1 cellular context compared by ENCODE assay signal in genomic region chr7:1542841-1543747, GRCh38.
TF ChIP-seq lines count a peak whose summit lies in the region.

No MANE protein-coding gene starts in this region.

TF ChIP-seq in GM23338, 12 proteins besides CTCF, POLR2A, EP300 and RAD21 (continued from another document):
- no peak for TF ChIP-seq REST (IDR thresholded peaks at IDR 0.05; ENCODE audit: unreplicated experiment)
- no peak for TF ChIP-seq ZNF331 (CRISPR knock-in tag; IDR thresholded peaks at IDR 0.05; ENCODE audit: low read depth)
- TF ChIP-seq JUNB (IDR thresholded peaks at IDR 0.05; ENCODE audit: unreplicated experiment): no peak
- no peak for TF ChIP-seq ZNF462 (CRISPR knock-in tag; IDR thresholded peaks at IDR 0.05)
- no peak for TF ChIP-seq NANOG (IDR thresholded peaks at IDR 0.05; ENCODE audit: borderline replicate concordance)
- no peak for TF ChIP-seq EZH2phosphoT487 (IDR thresholded peaks at IDR 0.05; ENCODE audit: unreplicated experiment)
- TF ChIP-seq STAT1 (IDR thresholded peaks at IDR 0.05; ENCODE audit: unreplicated experiment): no peak
- TF ChIP-seq EZH2 (IDR thresholded peaks at IDR 0.05; ENCODE audit: low read depth, unreplicated experiment): no peak
- no peak for TF ChIP-seq ETS1 (IDR thresholded peaks at IDR 0.05)
- no peak for TF ChIP-seq CREB1 (CRISPR knock-in tag; IDR thresholded peaks at IDR 0.05; ENCODE audit: low read depth)
- TF ChIP-seq ZNF114 (CRISPR knock-in tag; IDR thresholded peaks at IDR 0.05): no peak
